In genomic region chr19:11639602-11640471, GRCh38 we compare ENCODE assay signal across 1 cellular context.
A peak's percentile ranks its signal among the peaks of the same experiment; 100 is the strongest.
TF ChIP-seq lines count a peak whose summit lies in the region.

No MANE protein-coding gene starts in this region.

TF ChIP-seq in K562, 482 proteins besides CTCF, POLR2A, EP300 and RAD21 (continued from another document):
- TF ChIP-seq THAP7 (CRISPR knock-in tag; IDR thresholded peaks at IDR 0.05), result no peak
- no peak for TF ChIP-seq SMARCB1 (IDR thresholded peaks at IDR 0.05; ENCODE audit: insufficient read length, low read depth)
- no peak for TF ChIP-seq ZNF395 (CRISPR knock-in tag; IDR thresholded peaks at IDR 0.05)
- TF ChIP-seq CREB3L1 (IDR thresholded peaks at IDR 0.05; ENCODE audit: borderline replicate concordance, low read depth), result 0 out of 2 replicates have a peak, but pooled peaks have one; percentile 40
- TF ChIP-seq ESRRB (CRISPR knock-in tag; IDR thresholded peaks at IDR 0.05; ENCODE audit: borderline replicate concordance), result no peak
- no peak for TF ChIP-seq CGGBP1 (CRISPR knock-in tag; IDR thresholded peaks at IDR 0.05)
- no peak for TF ChIP-seq RERE (CRISPR knock-in tag; IDR thresholded peaks at IDR 0.05; ENCODE audit: borderline replicate concordance)
- TF ChIP-seq ZC3H4 (CRISPR knock-in tag; IDR thresholded peaks at IDR 0.05; ENCODE audit: borderline replicate concordance), result no peak
TF ChIP-seq in K562: peak in this region for 78.
